Comparison of ENCODE assay signal across 18 cellular contexts in the genomic region with DNA sequence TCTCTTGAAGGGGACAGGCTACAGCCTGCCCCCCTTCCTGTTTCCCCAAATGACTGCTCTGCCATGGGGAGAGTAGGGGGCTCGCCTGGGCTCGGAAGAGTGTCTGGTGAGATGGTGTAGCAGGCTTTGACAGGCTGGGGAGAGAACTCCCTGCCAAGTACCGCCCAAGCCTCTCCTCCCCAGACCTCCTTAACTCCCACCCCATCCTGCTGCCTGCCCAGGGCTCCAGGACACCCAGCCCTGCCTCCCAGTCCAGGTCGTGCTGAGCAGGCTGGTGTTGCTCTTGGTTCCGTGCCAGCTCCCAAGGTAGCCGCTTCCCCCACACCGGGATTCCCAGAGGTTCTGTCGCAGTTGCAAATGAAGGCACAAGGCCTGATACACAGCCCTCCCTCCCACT. TPM values are rescaled to one million over a fixed set of nuclear protein-coding genes. Genes with fewer than 3 reads are reported as not detected.
DNase-seq lines count a peak whose midpoint lies in the region; ATAC-seq and TF ChIP-seq lines count a peak whose summit lies in the region.
"Had no signal": no experiment of that assay in that cellular context is flagged by ENCODE, and none has a peak within 500 bp of the region (broad histone marks: within the 10 kb centered on the region; RNA-seq: fewer than 3 reads in every experiment).

No MANE protein-coding gene starts in this region.

- in situ Hi-C loops in gastrocnemius medialis (cut with MboI; ENCODE audit: low sequenced_read_pairs in 4 of 4), result no loop called here

- H3K27ac ChIP-seq in body of pancreas (peak overlapping the region; percentile 45 to 72 (median 56)), gastrocnemius medialis (peak overlapping the region; percentile 94 to 100 (median 98))
- H3K27ac ChIP-seq: dorsolateral prefrontal cortex had no signal

- intact Hi-C loops in body of pancreas (cut with DNase I) (loop anchor here (5.0 kb wide), 1 partner anchor 62 kb away; no protein-coding TSS in a partner anchor), gastrocnemius medialis (cut with DNase I; ENCODE audit: low total_unique reads) (no loop called here)

- H3K9me3 ChIP-seq in body of pancreas (no peaks in the 10 kb centered on the region), gastrocnemius medialis (no peaks in the 10 kb centered on the region)
- H3K9me3 ChIP-seq: BLaER1 treated with 17β-estradiol and CSF1 and Interleukin-3, amounts not matched to agents 10 nM and 100 nM had no signal

- no peak for TF ChIP-seq POLR2A in body of pancreas (IDR thresholded peaks at IDR 0.05)
- no peak for TF ChIP-seq POLR2A in gastrocnemius medialis (IDR thresholded peaks at IDR 0.05)

- H3K27me3 ChIP-seq in body of pancreas (no peaks in the 10 kb centered on the region), gastrocnemius medialis (no peaks in the 10 kb centered on the region)
- H3K27me3 ChIP-seq: BLaER1 treated with 17β-estradiol and CSF1 and Interleukin-3, amounts not matched to agents 10 nM and 100 nM; dorsolateral prefrontal cortex had no signal

- TF ChIP-seq CTCF in body of pancreas (IDR thresholded peaks at IDR 0.05), result no peak
- TF ChIP-seq CTCF in gastrocnemius medialis (IDR thresholded peaks at IDR 0.05 in 4 of 5, conservative IDR thresholded peaks at IDR 0.05 in 1 of 5), result no peak

- H3K4me3 ChIP-seq in body of pancreas (no peak overlapping the region), gastrocnemius medialis (no peak overlapping the region)
- H3K4me3 ChIP-seq: BLaER1 treated with 17β-estradiol and CSF1 and Interleukin-3, amounts not matched to agents 10 nM and 100 nM; dorsolateral prefrontal cortex had no signal

- 29 to 31% methylated on average over 8 of the region's 8 CpGs for WGBS in body of pancreas, 2 donors

- H3K36me3 ChIP-seq in body of pancreas (replicated peaks in 1 of 2; ENCODE audit: insufficient read depth in 1 of 2, low read depth in 2 of 2) (peaks cover 12 to 20% of the 10 kb centered on the region in 2 donors), gastrocnemius medialis (peaks cover 0 to 75% of the 10 kb centered on the region in 2 donors)

- H3K4me1 ChIP-seq in body of pancreas, result peaks cover 81% of the 10 kb centered on the region
- H3K4me1 ChIP-seq in gastrocnemius medialis, result peaks cover 43 to 72% of the 10 kb centered on the region in 2 donors

- ATAC-seq in body of pancreas (peak; percentile 40), gastrocnemius medialis (no peak), HG02763 (IDR thresholded peaks at IDR 0.05; ENCODE audit: unreplicated experiment) (no peak)
- ATAC-seq: stimulated activated memory B cell treated with anti-CD40 and anti-IgM and Interleukin-4, amounts not matched to agents 10 μg/mL and 1 μg/mL and 100 μg/mL, for 72 hours had no signal

- DNase-seq in NCI-H510A (lab: John Stamatoyannopoulos, UW) (peak; percentile 34), body of pancreas (peak; percentile 70 to 91 (median 82)), left kidney (ENCODE audit: low read depth, low spot score) (peak; percentile 57), gastrocnemius medialis (peak in 1 of 2 donors; percentile 45), NCI-H1092 (lab: John Stamatoyannopoulos, UW) (no peak)
- DNase-seq in activated CD4-positive, CD25-positive, alpha-beta regulatory T cell (lab: John Stamatoyannopoulos, UW), result no peak
- DNase-seq: activated B cell treated with CpG ODN at 0.5 μM for 24 hours; activated effector memory CD4-positive, alpha-beta T cell treated with anti-CD3 and anti-CD28 coated beads, Interleukin-2, amount 50 U/mL, for 16 hours; dorsolateral prefrontal cortex; HFFc6; KG1; NCI-H146; NCI-H526 treated with DMSO at 0.1 percent for 48 hours; small intestine; T-helper 1 cell had no signal

RNA-seq across cellular contexts. Expression of gene VEGFA, which starts 9.9 kb away (rescaled TPM):
- total RNA-seq in body of pancreas (100 to 1,000 TPM in 1 of 2 donors, 10 to 100 TPM in 1; 84.8 to 272 TPM), gastrocnemius medialis (100 to 1,000 TPM in 3 of 4 donors, 10 to 100 TPM in 1; 66.4 to 195 (median 149) TPM)

Comparison
In these comparisons a context has a peak if more than half of its experiments do, and no peak if none do; other contexts are left out.
1. DNase-seq: peak in NCI-H510A (single experiment), body of pancreas (4 of 4) and left kidney (single experiment); none in NCI-H1092 (single experiment) and activated CD4-positive, CD25-positive, alpha-beta regulatory T cell (0 of 4).